ENCODE assay signal across 7 cellular contexts in genomic region chrX:7996414-7996813, GRCh38.
DNase-seq lines count a peak whose midpoint lies in the region; ATAC-seq, FAIRE-seq and TF ChIP-seq lines count a peak whose summit lies in the region.

No MANE protein-coding gene starts in this region.

- intact Hi-C loops in spleen (cut with DNase I; ENCODE audit: low total_unique reads) (loop anchor here (5.0 kb wide), 1 partner anchor 741 kb away; no protein-coding TSS in a partner anchor), sciatic nerve (cut with DNase I) (no loop called here)

- WGBS in spleen, 5 donors = 12 to 27% (median 20%) methylated on average over 2 of the region's 2 CpGs

- H3K36me3 ChIP-seq in spleen = no peaks in the 10 kb centered on the region

- no peak overlapping the region for H3K4me3 Mint-ChIP-seq in activated CD4-positive, alpha-beta T cell treated with anti-CD3 and anti-CD28 coated beads, Interleukin-2, amount 10 ng/mL, durations not matched to agents 7 days and 5 days

- no peaks in the 10 kb centered on the region for H3K27me3 ChIP-seq in spleen (replicated peaks in 1 of 7)

- ATAC-seq in sciatic nerve = no peak

- no peak for TF ChIP-seq POLR2A in spleen (IDR thresholded peaks at IDR 0.05)

- H3K27ac ChIP-seq in spleen = no peak overlapping the region

- no peaks in the 10 kb centered on the region for H3K36me3 Mint-ChIP-seq in activated CD4-positive, alpha-beta T cell treated with anti-CD3 and anti-CD28 coated beads, Interleukin-2, amount 10 ng/mL, durations not matched to agents 7 days and 5 days (ENCODE audit: low read depth)

- no peak overlapping the region for H3K27ac Mint-ChIP-seq in activated CD4-positive, alpha-beta T cell treated with anti-CD3 and anti-CD28 coated beads, Interleukin-2, amount 10 ng/mL, durations not matched to agents 7 days and 5 days

- no peak overlapping the region for H3K4me3 ChIP-seq in spleen

- H3K9me3 ChIP-seq in spleen = peaks cover 0 to 11% (median 0%) of the 10 kb centered on the region in 8 donors

- FAIRE-seq in D721Med (lab: Jason Lieb, UNC) (peak; percentile 44), GM19239 (lab: Jason Lieb, UNC) (peak; percentile 87)

- H3K27me3 Mint-ChIP-seq in activated CD4-positive, alpha-beta T cell treated with anti-CD3 and anti-CD28 coated beads, Interleukin-2, amount 10 ng/mL, durations not matched to agents 7 days and 5 days = no peaks in the 10 kb centered on the region

- TF ChIP-seq CTCF in D721Med (IDR thresholded peaks at IDR 0.05; ENCODE audit: insufficient read depth, missing control alignments) = peak; percentile 46
- peak in 10 of 11 experiments; percentile 30 to 62 (median 54) for TF ChIP-seq CTCF in spleen (IDR thresholded peaks at IDR 0.05 in 8 of 11, conservative IDR thresholded peaks at IDR 0.05 in 3 of 11)

- H3K4me1 Mint-ChIP-seq in activated CD4-positive, alpha-beta T cell treated with anti-CD3 and anti-CD28 coated beads, Interleukin-2, amount 10 ng/mL, durations not matched to agents 7 days and 5 days = no peaks in the 10 kb centered on the region

- POLR2A ChIA-PET in activated CD4-positive, alpha-beta T cell treated with anti-CD3 and anti-CD28 coated beads, Interleukin-2, amount 10 ng/mL, durations not matched to agents 7 days and 5 days (lab: Charles Lee) = no interaction called here

- H3K4me1 ChIP-seq in spleen = no peaks in the 10 kb centered on the region

- DNase-seq in D721Med (ENCODE audit: insufficient read length, low spot score) (no peak), GM19239 (ENCODE audit: insufficient read length, low spot score) (no peak), NCI-H1105 treated with DMSO at 0.1 percent for 48 hours (lab: John Stamatoyannopoulos, UW) (peak; percentile 46), globus pallidus (ENCODE audit: low spot score) (peak; percentile 2), spleen (no peak), sciatic nerve (ENCODE audit: low spot score) (no peak)
- peak; percentile 12 for DNase-seq in activated CD4-positive, alpha-beta T cell treated with anti-CD3 and anti-CD28 coated beads, Interleukin-2, amount 10 ng/mL, durations not matched to agents 7 days and 5 days

- CTCF ChIA-PET in activated CD4-positive, alpha-beta T cell treated with anti-CD3 and anti-CD28 coated beads, Interleukin-2, amount 10 ng/mL, durations not matched to agents 7 days and 5 days (lab: Charles Lee) = no interaction called here

- no peaks in the 10 kb centered on the region for H3K9me3 Mint-ChIP-seq in activated CD4-positive, alpha-beta T cell treated with anti-CD3 and anti-CD28 coated beads, Interleukin-2, amount 10 ng/mL, durations not matched to agents 7 days and 5 days

Comparison
In these comparisons a context has a peak if more than half of its experiments do, and no peak if none do; other contexts are left out.
1. DNase-seq: peak in NCI-H1105 treated with DMSO at 0.1 percent for 48 hours (single experiment), activated CD4-positive, alpha-beta T cell treated with anti-CD3 and anti-CD28 coated beads, Interleukin-2, amount 10 ng/mL, durations not matched to agents 7 days and 5 days (single experiment) and globus pallidus (single experiment); none in D721Med (single experiment), GM19239 (single experiment), spleen (single experiment) and sciatic nerve (single experiment).